Comparison of ENCODE assay signal across 12 cellular contexts in the genomic region with DNA sequence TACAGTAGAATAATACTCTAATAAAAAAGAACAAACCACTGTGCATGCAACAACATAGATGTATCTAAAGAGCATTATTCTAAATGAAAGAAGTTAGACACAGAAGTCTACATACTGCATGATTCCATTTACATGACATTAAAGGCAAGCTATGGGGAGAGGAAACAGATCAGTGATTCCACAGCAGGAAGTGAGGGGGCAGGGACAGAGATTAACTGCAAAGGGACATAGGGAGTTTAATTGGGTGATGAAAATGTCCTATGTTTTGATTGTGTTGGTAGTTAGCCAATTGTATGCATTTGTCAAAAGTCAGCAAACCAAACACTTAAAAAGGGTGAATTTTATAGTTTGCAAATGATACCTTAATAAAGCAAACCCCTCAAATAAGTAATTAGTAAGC.
DNase-seq lines count a peak whose midpoint lies in the region; ATAC-seq and TF ChIP-seq lines count a peak whose summit lies in the region.
"Had no signal": no experiment of that assay in that cellular context is flagged by ENCODE, and none has a peak within 500 bp of the region (broad histone marks: within the 10 kb centered on the region; RNA-seq: fewer than 3 reads in every experiment).

No MANE protein-coding gene starts in this region.

- H3K9ac ChIP-seq in BLaER1, result no peak overlapping the region
- H3K9ac ChIP-seq in OCI-LY3 (ENCODE audit: low read length), result no peak overlapping the region

- H3K27me3 ChIP-seq in BLaER1 (no peaks in the 10 kb centered on the region), OCI-LY3 (ENCODE audit: low read depth, low read length) (no peaks in the 10 kb centered on the region)

- peak overlapping the region; percentile 60 for H3K4me2 ChIP-seq in BLaER1
- H3K4me2 ChIP-seq in OCI-LY3 (ENCODE audit: low read length), result no peak overlapping the region

- ATAC-seq in HG03432 (IDR thresholded peaks at IDR 0.05; ENCODE audit: unreplicated experiment), result no peak
- ATAC-seq: CD8-positive, alpha-beta T cell had no signal

- H3K9me3 ChIP-seq in BLaER1 (peaks cover 4% of the 10 kb centered on the region; the same call in 1 of the 2 replicates), OCI-LY3 (ENCODE audit: insufficient read depth, low read length) (no peaks in the 10 kb centered on the region)

- CTCF ChIA-PET in HEK293T (lab: Yijun Ruan, JAX), result no interaction called here

- H3K79me2 ChIP-seq in OCI-LY3 (ENCODE audit: low read length), result no peaks in the 10 kb centered on the region

- H4K20me1 ChIP-seq in BLaER1, result no peaks in the 10 kb centered on the region
- H4K20me1 ChIP-seq in OCI-LY3 (ENCODE audit: insufficient read depth, low read length), result no peaks in the 10 kb centered on the region

- H3K36me3 ChIP-seq in BLaER1 (no peaks in the 10 kb centered on the region), OCI-LY3 (replicated peaks; ENCODE audit: low read depth, low read length) (no peaks in the 10 kb centered on the region)

- H3K27ac ChIP-seq in BLaER1 (no peak overlapping the region), OCI-LY3 (ENCODE audit: low read length) (peak overlapping the region; percentile 10; the same call in 1 of the 2 replicates)

- no peak for TF ChIP-seq CTCF in OCI-LY3 (IDR thresholded peaks at IDR 0.05; ENCODE audit: low read depth, low read length)

- peaks cover 48% of the 10 kb centered on the region for H3K4me1 ChIP-seq in BLaER1
- peaks cover 94% of the 10 kb centered on the region for H3K4me1 ChIP-seq in OCI-LY3 (ENCODE audit: low read length)

- DNase-seq in EH (ENCODE audit: low read depth) (peak; percentile 8), left kidney (ENCODE audit: low read depth, low spot score) (peak; percentile 59), NCI-H526 (lab: John Stamatoyannopoulos, UW) (no peak), HEK293T (ENCODE audit: extremely low spot score) (no peak)
- DNase-seq: CD8-positive, alpha-beta T cell; H9; NCI-H1417 treated with DMSO at 0.1 percent for 48 hours; NCI-H1930; SW 1271 had no signal

- no peak overlapping the region for H2AFZ ChIP-seq in OCI-LY3 (ENCODE audit: low read depth, low read length)

- POLR2A ChIA-PET in HEK293T (lab: Yijun Ruan, JAX), result no interaction called here

- H3K4me3 ChIP-seq in BLaER1 (no peak overlapping the region), OCI-LY3 (ENCODE audit: low read length) (no peak overlapping the region)

TF ChIP-seq in HEK293T, 16 proteins besides CTCF, POLR2A, EP300 and RAD21:
- TF ChIP-seq FOXK2 (IDR thresholded peaks at IDR 0.05) (no peak), FOXM1 (IDR thresholded peaks at IDR 0.05; ENCODE audit: borderline replicate concordance) (no peak), ARNT (IDR thresholded peaks at IDR 0.05) (no peak), HDGF (IDR thresholded peaks at IDR 0.05; ENCODE audit: borderline replicate concordance) (no peak), SP1 (IDR thresholded peaks at IDR 0.05) (no peak), L3MBTL2 (conservative IDR thresholded peaks at IDR 0.05) (no peak), SUZ12 (IDR thresholded peaks at IDR 0.05) (no peak), CTBP1 (IDR thresholded peaks at IDR 0.05; ENCODE audit: borderline replicate concordance) (no peak), ZNF384 (IDR thresholded peaks at IDR 0.05) (no peak), BHLHE40 (IDR thresholded peaks at IDR 0.05; ENCODE audit: borderline replicate concordance) (no peak), NFRKB (IDR thresholded peaks at IDR 0.05) (no peak), LEF1 (IDR thresholded peaks at IDR 0.05; ENCODE audit: borderline replicate concordance) (no peak), ELF4 (IDR thresholded peaks at IDR 0.05) (no peak), FOXA1 (IDR thresholded peaks at IDR 0.05) (no peak), TARDBP (IDR thresholded peaks at IDR 0.05) (no peak)
- TF ChIP-seq, protein P1, sequence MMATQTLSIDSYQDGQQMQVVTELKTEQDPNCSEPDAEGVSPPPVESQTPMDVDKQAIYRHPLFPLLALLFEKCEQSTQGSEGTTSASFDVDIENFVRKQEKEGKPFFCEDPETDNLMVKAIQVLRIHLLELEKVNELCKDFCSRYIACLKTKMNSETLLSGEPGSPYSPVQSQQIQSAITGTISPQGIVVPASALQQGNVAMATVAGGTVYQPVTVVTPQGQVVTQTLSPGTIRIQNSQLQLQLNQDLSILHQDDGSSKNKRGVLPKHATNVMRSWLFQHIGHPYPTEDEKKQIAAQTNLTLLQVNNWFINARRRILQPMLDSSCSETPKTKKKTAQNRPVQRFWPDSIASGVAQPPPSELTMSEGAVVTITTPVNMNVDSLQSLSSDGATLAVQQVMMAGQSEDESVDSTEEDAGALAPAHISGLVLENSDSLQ (IDR thresholded peaks at IDR 0.05), result no peak

Comparison
In these comparisons a context has a peak if more than half of its experiments do, and no peak if none do; other contexts are left out.
1. DNase-seq: peak in EH (single experiment) and left kidney (single experiment); none in NCI-H526 (0 of 2) and HEK293T (single experiment).